In genomic region chr1:226082587-226082917, GRCh38 we compare ENCODE assay signal across 7 cellular contexts. TPM values are rescaled to one million over a fixed set of nuclear protein-coding genes. Genes with fewer than 3 reads are reported as not detected.
A peak's percentile ranks its signal among the peaks of the same experiment; 100 is the strongest.
DNase-seq lines count a peak whose midpoint lies in the region; ATAC-seq and TF ChIP-seq lines count a peak whose summit lies in the region.

No MANE protein-coding gene starts in this region.

- no peak overlapping the region for H4K91ac ChIP-seq in H9 (ENCODE audit: insufficient read length, low read depth, low read length)

- no peak overlapping the region for H3K23ac ChIP-seq in H9 (ENCODE audit: insufficient read length, low read depth, low read length)

- H3K36me3 ChIP-seq in hepatocyte (replicated peaks; ENCODE audit: insufficient read depth, low read depth) (no peaks in the 10 kb centered on the region), spleen (no peaks in the 10 kb centered on the region)

- no peak overlapping the region for H3K27ac ChIP-seq in H9 (ENCODE audit: insufficient read length, low read depth, low read length)
- no peak overlapping the region for H3K27ac ChIP-seq in hepatocyte
- H3K27ac ChIP-seq in spleen = peak overlapping the region in 5 of 8 donors; percentile 59 to 80 (median 74)

- H4K20me1 ChIP-seq in H9 (ENCODE audit: control insufficient read depth, insufficient read depth, insufficient read length) (no peaks in the 10 kb centered on the region), hepatocyte (ENCODE audit: insufficient read depth, poor library complexity, severe bottlenecking) (no peaks in the 10 kb centered on the region)

- H3K27ac Mint-ChIP-seq in H9 = no peak overlapping the region
- no peak overlapping the region; the same call in 1 of the 2 replicates for H3K27ac Mint-ChIP-seq in WTC11

- H3K9me3 Mint-ChIP-seq in H9 (no peaks in the 10 kb centered on the region), WTC11 (no peaks in the 10 kb centered on the region)

- no peak overlapping the region for H3K56ac ChIP-seq in H9 (ENCODE audit: insufficient read length, low read depth, low read length)

- no peaks in the 10 kb centered on the region for H3K9me2 ChIP-seq in hepatocyte (replicated peaks; ENCODE audit: insufficient read depth)

- no peak for DNase-seq in H9
- DNase-seq in WTC11 (ENCODE audit: low spot score) = no peak
- no peak for DNase-seq in hepatocyte (ENCODE audit: low spot score)
- no peak for DNase-seq in spleen
- DNase-seq in kidney tubule cell (ENCODE audit: low spot score) = no peak
- no peak for DNase-seq in anterior cingulate cortex (lab: John Stamatoyannopoulos, UW)
- DNase-seq in NCI-H1417 treated with DMSO at 0.1 percent for 48 hours (lab: John Stamatoyannopoulos, UW) = no peak

- peaks cover 5 to 8% of the 10 kb centered on the region in 2 experiments for H3K4me1 Mint-ChIP-seq in H9
- peaks cover 6% of the 10 kb centered on the region for H3K4me1 Mint-ChIP-seq in WTC11

- H3K4me3 ChIP-seq in hepatocyte = peak overlapping the region; percentile 66
- H3K4me3 ChIP-seq in spleen = peak overlapping the region in 7 of 8 donors; percentile 54 to 85 (median 69)

- H2BK20ac ChIP-seq in H9 (ENCODE audit: low read depth, low read length, poor library complexity, severe bottlenecking) = no peak overlapping the region

- no peaks in the 10 kb centered on the region; the same call in 1 of the 2 replicates for H3K27me3 ChIP-seq in H9 (ENCODE audit: insufficient read depth, low read length)
- no peaks in the 10 kb centered on the region for H3K27me3 ChIP-seq in hepatocyte
- peaks cover 0 to 5% (median 0%) of the 10 kb centered on the region in 7 donors for H3K27me3 ChIP-seq in spleen (replicated peaks in 1 of 7)

- no peaks in the 10 kb centered on the region for H3K36me3 Mint-ChIP-seq in H9 (ENCODE audit: insufficient read depth in 1 of 3, low read depth in 3 of 3)
- no peaks in the 10 kb centered on the region for H3K36me3 Mint-ChIP-seq in WTC11

- no peak overlapping the region for H2BK15ac ChIP-seq in H9 (ENCODE audit: low read depth, low read length)

- peaks cover 8% of the 10 kb centered on the region for H3K23me2 ChIP-seq in H9 (ENCODE audit: insufficient read length, low read depth, low read length, poor library complexity, severe bottlenecking)

- H2BK120ac ChIP-seq in H9 (ENCODE audit: low read depth, low read length, poor library complexity, severe bottlenecking) = no peak overlapping the region

- H3K27me3 Mint-ChIP-seq in H9 (ENCODE audit: low read depth) = peaks cover 55% of the 10 kb centered on the region
- peaks cover 59% of the 10 kb centered on the region for H3K27me3 Mint-ChIP-seq in WTC11 (ENCODE audit: low read depth)

- no peaks in the 10 kb centered on the region for H3K9me3 ChIP-seq in H9 (ENCODE audit: control insufficient read depth, low read depth, low read length)
- H3K9me3 ChIP-seq in hepatocyte (ENCODE audit: low read depth) = no peaks in the 10 kb centered on the region
- no peaks in the 10 kb centered on the region for H3K9me3 ChIP-seq in spleen

- H3K4me1 ChIP-seq in H9 (ENCODE audit: insufficient read depth, low read length) (no peaks in the 10 kb centered on the region), hepatocyte (ENCODE audit: insufficient read depth) (peaks cover 4% of the 10 kb centered on the region), spleen (peaks cover 5 to 30% (median 19%) of the 10 kb centered on the region in 6 donors)

- H4K8ac ChIP-seq in H9 (replicated peaks; ENCODE audit: insufficient read length, low read depth, low read length) = no peak overlapping the region

- H2AFZ ChIP-seq in H9 (ENCODE audit: low read length) (no peak overlapping the region), hepatocyte (peak overlapping the region; percentile 99)

- no peak overlapping the region for H3K18ac ChIP-seq in H9 (ENCODE audit: insufficient read length, low read depth, low read length)

- H2AK5ac ChIP-seq in H9 (ENCODE audit: insufficient read length, low read length) = no peak overlapping the region

- H4K5ac ChIP-seq in H9 (ENCODE audit: insufficient read length, low read depth, low read length) = no peak overlapping the region

- no peak for TF ChIP-seq POLR2A in spleen (IDR thresholded peaks at IDR 0.05)

- no peak overlapping the region for H3K14ac ChIP-seq in H9 (ENCODE audit: insufficient read depth, low read length)

- POLR2A ChIA-PET in WTC11 (lab: Charles Lee) = interaction anchor here (0.5 to 2.2 kb wide), 3 partner anchors 9 to 856 kb away, joined by 3 to 15 read pairs (median 4); partner anchors contain the start of gene H3-3A

- no peaks in the 10 kb centered on the region for H3K79me1 ChIP-seq in H9 (ENCODE audit: insufficient read depth, low read depth, low read length, poor library complexity, severe bottlenecking)

- H3K9ac ChIP-seq in H9 (ENCODE audit: extremely low read depth, insufficient read length, low read length) = no peak overlapping the region

- intact Hi-C loops in spleen (cut with DNase I; ENCODE audit: low total_unique reads) = no loop called here

- no peak overlapping the region for H2BK5ac ChIP-seq in H9 (ENCODE audit: insufficient read length, low read length)

- no peak for TF ChIP-seq CTCF in H9 (conservative IDR thresholded peaks at IDR 0.05)
- TF ChIP-seq CTCF in WTC11 (IDR thresholded peaks at IDR 0.05) = no peak
- no peak for TF ChIP-seq CTCF in hepatocyte (IDR thresholded peaks at IDR 0.05; ENCODE audit: poor library complexity)
- no peak for TF ChIP-seq CTCF in spleen (IDR thresholded peaks at IDR 0.05 in 8 of 11, conservative IDR thresholded peaks at IDR 0.05 in 3 of 11)

- H2BK12ac ChIP-seq in H9 (ENCODE audit: insufficient read length, low read depth, low read length) = no peak overlapping the region

- CTCF ChIA-PET in WTC11 (lab: Charles Lee) = interaction anchor here (1.0 to 2.2 kb wide), 8 partner anchors 16 to 544 kb away, joined by 3 to 31 read pairs (median 5); partner anchors contain the start of gene H3-3A

- no peak overlapping the region for H3T11ph ChIP-seq in H9 (ENCODE audit: low read length)

- no peak for ATAC-seq in WTC11

- H3K4me3 Mint-ChIP-seq in H9 (peak overlapping the region; percentile 77 to 89), WTC11 (peak overlapping the region; percentile 85)

- H3K4me2 ChIP-seq in H9 (ENCODE audit: insufficient read depth, insufficient read length, low read length) (peak overlapping the region; percentile 67), hepatocyte (peak overlapping the region; percentile 91)

- H3K4ac ChIP-seq in H9 (ENCODE audit: low read depth, low read length) = no peak overlapping the region

- no CpG with 5 or more reads among the region's 7 CpGs for WGBS in H9 (ENCODE audit: extremely low coverage, insufficient read length, low lambda C conversion rate)
- WGBS in hepatocyte (ENCODE audit: low lambda C conversion rate, missing lambda C conversion rate) = 76% methylated on average over 7 of the region's 7 CpGs
- 62 to 81% (median 78%) methylated on average over 7 of the region's 7 CpGs for WGBS in spleen, 5 donors

- H3K79me2 ChIP-seq in H9 (ENCODE audit: insufficient read depth, low read length) = no peaks in the 10 kb centered on the region
- H3K79me2 ChIP-seq in hepatocyte = no peaks in the 10 kb centered on the region

TF ChIP-seq in WTC11, 78 proteins besides CTCF, POLR2A, EP300 and RAD21 (continues in another document):
- TF ChIP-seq JUN (CRISPR knock-in tag; IDR thresholded peaks at IDR 0.05) (no peak), ZNF423 (CRISPR knock-in tag; IDR thresholded peaks at IDR 0.05) (no peak), SMAD4 (CRISPR knock-in tag; IDR thresholded peaks at IDR 0.05) (no peak), ZNF121 (CRISPR knock-in tag; IDR thresholded peaks at IDR 0.05) (no peak), RELA (CRISPR knock-in tag; IDR thresholded peaks at IDR 0.05; ENCODE audit: borderline replicate concordance) (no peak), ZNF219 (CRISPR knock-in tag; IDR thresholded peaks at IDR 0.05; ENCODE audit: borderline replicate concordance) (no peak), NFATC4 (CRISPR knock-in tag; IDR thresholded peaks at IDR 0.05) (no peak), MXD4 (CRISPR knock-in tag; IDR thresholded peaks at IDR 0.05; ENCODE audit: borderline replicate concordance) (no peak), ZNF671 (CRISPR knock-in tag; IDR thresholded peaks at IDR 0.05) (no peak), IRF2 (CRISPR knock-in tag; IDR thresholded peaks at IDR 0.05; ENCODE audit: borderline replicate concordance, low read depth) (no peak)
- TF ChIP-seq, protein P1, sequence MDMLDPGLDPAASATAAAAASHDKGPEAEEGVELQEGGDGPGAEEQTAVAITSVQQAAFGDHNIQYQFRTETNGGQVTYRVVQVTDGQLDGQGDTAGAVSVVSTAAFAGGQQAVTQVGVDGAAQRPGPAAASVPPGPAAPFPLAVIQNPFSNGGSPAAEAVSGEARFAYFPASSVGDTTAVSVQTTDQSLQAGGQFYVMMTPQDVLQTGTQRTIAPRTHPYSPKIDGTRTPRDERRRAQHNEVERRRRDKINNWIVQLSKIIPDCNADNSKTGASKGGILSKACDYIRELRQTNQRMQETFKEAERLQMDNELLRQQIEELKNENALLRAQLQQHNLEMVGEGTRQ (CRISPR knock-in tag; IDR thresholded peaks at IDR 0.05) = no peak
- TF ChIP-seq, protein P2, sequence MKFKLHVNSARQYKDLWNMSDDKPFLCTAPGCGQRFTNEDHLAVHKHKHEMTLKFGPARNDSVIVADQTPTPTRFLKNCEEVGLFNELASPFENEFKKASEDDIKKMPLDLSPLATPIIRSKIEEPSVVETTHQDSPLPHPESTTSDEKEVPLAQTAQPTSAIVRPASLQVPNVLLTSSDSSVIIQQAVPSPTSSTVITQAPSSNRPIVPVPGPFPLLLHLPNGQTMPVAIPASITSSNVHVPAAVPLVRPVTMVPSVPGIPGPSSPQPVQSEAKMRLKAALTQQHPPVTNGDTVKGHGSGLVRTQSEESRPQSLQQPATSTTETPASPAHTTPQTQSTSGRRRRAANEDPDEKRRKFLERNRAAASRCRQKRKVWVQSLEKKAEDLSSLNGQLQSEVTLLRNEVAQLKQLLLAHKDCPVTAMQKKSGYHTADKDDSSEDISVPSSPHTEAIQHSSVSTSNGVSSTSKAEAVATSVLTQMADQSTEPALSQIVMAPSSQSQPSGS (CRISPR knock-in tag; IDR thresholded peaks at IDR 0.05; ENCODE audit: borderline replicate concordance, low read depth) = no peak
- TF ChIP-seq, protein P3, sequence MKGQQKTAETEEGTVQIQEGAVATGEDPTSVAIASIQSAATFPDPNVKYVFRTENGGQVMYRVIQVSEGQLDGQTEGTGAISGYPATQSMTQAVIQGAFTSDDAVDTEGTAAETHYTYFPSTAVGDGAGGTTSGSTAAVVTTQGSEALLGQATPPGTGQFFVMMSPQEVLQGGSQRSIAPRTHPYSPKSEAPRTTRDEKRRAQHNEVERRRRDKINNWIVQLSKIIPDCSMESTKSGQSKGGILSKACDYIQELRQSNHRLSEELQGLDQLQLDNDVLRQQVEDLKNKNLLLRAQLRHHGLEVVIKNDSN (CRISPR knock-in tag; IDR thresholded peaks at IDR 0.05) = no peak

RNA-seq across cellular contexts. Expression of gene H3-3A, which starts 20.0 kb away (rescaled TPM):
- total RNA-seq in H9 (2021) (1,129 and 1,182 TPM in 2 replicates), WTC11 (2021) (894 to 987 TPM (median 963 TPM) in 3 replicates), hepatocyte (617 and 722 TPM in 2 replicates), spleen (100 to 1,000 TPM; 362 to 685 (median 490) TPM)
- polyA plus RNA-seq in hepatocyte (528 and 543 TPM in 2 replicates), spleen (1,000 to 10,000 TPM in 1 of 3 donors, 100 to 1,000 TPM in 2; 837 to 1,089 (median 864) TPM)

Comparison
In these comparisons a context has a peak if more than half of its experiments do, and no peak if none do; other contexts are left out.
1. H3K27ac ChIP-seq: peak in spleen (5 of 8); none in H9 (single experiment) and hepatocyte (single experiment).